31 cellular contexts compared by ENCODE assay signal in the genomic region with DNA sequence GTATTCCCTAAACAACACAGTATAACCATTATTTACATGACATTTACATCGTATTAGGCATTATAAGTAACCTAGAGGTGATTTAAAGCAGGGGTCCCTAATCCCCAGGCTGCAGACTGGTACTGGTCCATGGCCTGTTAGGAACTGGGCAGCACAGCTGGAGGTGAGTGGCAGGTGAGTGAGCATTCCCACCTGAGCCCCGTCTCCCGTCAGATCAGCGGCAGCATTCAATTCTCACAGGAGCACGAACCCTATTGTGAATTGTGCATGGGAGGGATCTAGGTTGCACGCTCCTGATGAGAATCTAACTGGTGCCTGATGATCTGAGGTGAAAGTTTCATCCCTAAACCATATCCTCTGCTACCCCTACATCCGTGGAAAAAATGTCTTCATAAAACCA.
"Had no signal": no experiment of that assay in that cellular context is flagged by ENCODE, and none has a peak within 500 bp of the region (broad histone marks: within the 10 kb centered on the region; RNA-seq: fewer than 3 reads in every experiment).

No MANE protein-coding gene starts in this region.

- H3K9me3 Mint-ChIP-seq: activated CD4-positive, alpha-beta memory T cell treated with anti-CD3 and anti-CD28 coated beads, Interleukin-2, amount 10 ng/mL, durations not matched to agents 7 days and 5 days; activated CD4-positive, alpha-beta T cell treated with anti-CD3 and anti-CD28 coated beads, Interleukin-2, amount 10 ng/mL, durations not matched to agents 24 days and 14 days; effector memory CD8-positive, alpha-beta T cell; mesothelial cell of epicardium; nephron progenitor cell; stimulated activated naive B cell treated with anti-CD40 and anti-IgM and Interleukin-4, amounts not matched to agents 10 μg/mL and 1 μg/mL and 100 μg/mL, for 72 hours; T-helper 1 cell treated with Interleukin-12 subunit alpha and Interleukin-12 subunit beta and Interleukin-4 antibody, amounts not matched to agents 30 μg/mL and 1 μg/mL, for 36 hours had no signal

- H3K36me3 Mint-ChIP-seq: mesothelial cell of epicardium; naive B cell; stimulated activated naive B cell treated with anti-CD40 and anti-IgM and Interleukin-4, amounts not matched to agents 10 μg/mL and 1 μg/mL and 100 μg/mL, for 72 hours had no signal

- H3K27ac ChIP-seq: colonic mucosa, dorsolateral prefrontal cortex, neutrophil, ovary, right lobe of liver, suprapubic skin, tibial nerve, uterus, VCaP had no signal

- H3K4me1 Mint-ChIP-seq: activated CD4-positive, alpha-beta memory T cell treated with anti-CD3 and anti-CD28 coated beads, Interleukin-2, amount 10 ng/mL, durations not matched to agents 7 days and 5 days; activated CD4-positive, alpha-beta T cell treated with anti-CD3 and anti-CD28 coated beads, Interleukin-2, amount 10 ng/mL, durations not matched to agents 24 days and 14 days; mesothelial cell of epicardium; naive B cell had no signal

- H3K27me3 Mint-ChIP-seq: activated CD4-positive, alpha-beta memory T cell treated with anti-CD3 and anti-CD28 coated beads, Interleukin-2, amount 10 ng/mL, durations not matched to agents 7 days and 5 days; activated CD4-positive, alpha-beta T cell treated with anti-CD3 and anti-CD28 coated beads, Interleukin-2, amount 10 ng/mL, durations not matched to agents 24 days and 14 days; activated naive CD8-positive, alpha-beta T cell; effector memory CD8-positive, alpha-beta T cell; progenitor cell of endocrine pancreas had no signal

- H3K4me1 ChIP-seq: colonic mucosa, right lobe of liver, suprapubic skin, tibial nerve, uterus had no signal

- H3K36me3 ChIP-seq: colonic mucosa, neutrophil, ovary, right lobe of liver, uterus had no signal

- ATAC-seq: effector memory CD8-positive, alpha-beta T cell; left colon; right lobe of liver; stimulated activated naive B cell treated with anti-CD40 and anti-IgM and Interleukin-4, amounts not matched to agents 10 μg/mL and 1 μg/mL and 100 μg/mL, for 72 hours had no signal

- H3K27ac Mint-ChIP-seq: activated CD4-positive, alpha-beta memory T cell treated with anti-CD3 and anti-CD28 coated beads, Interleukin-2, amount 10 ng/mL, durations not matched to agents 7 days and 5 days; activated CD4-positive, alpha-beta T cell treated with anti-CD3 and anti-CD28 coated beads, Interleukin-2, amount 10 ng/mL, durations not matched to agents 24 days and 14 days; activated naive CD8-positive, alpha-beta T cell; effector memory CD8-positive, alpha-beta T cell; mesothelial cell of epicardium; naive B cell; nephron progenitor cell; progenitor cell of endocrine pancreas; stimulated activated naive B cell treated with anti-CD40 and anti-IgM and Interleukin-4, amounts not matched to agents 10 μg/mL and 1 μg/mL and 100 μg/mL, for 72 hours; T-helper 1 cell treated with Interleukin-12 subunit alpha and Interleukin-12 subunit beta and Interleukin-4 antibody, amounts not matched to agents 30 μg/mL and 1 μg/mL, for 36 hours had no signal

- H3K4me3 Mint-ChIP-seq: activated CD4-positive, alpha-beta memory T cell treated with anti-CD3 and anti-CD28 coated beads, Interleukin-2, amount 10 ng/mL, durations not matched to agents 7 days and 5 days; activated CD4-positive, alpha-beta T cell treated with anti-CD3 and anti-CD28 coated beads, Interleukin-2, amount 10 ng/mL, durations not matched to agents 24 days and 14 days; activated naive CD8-positive, alpha-beta T cell; effector memory CD8-positive, alpha-beta T cell; mesothelial cell of epicardium; naive B cell; nephron progenitor cell; stimulated activated naive B cell treated with anti-CD40 and anti-IgM and Interleukin-4, amounts not matched to agents 10 μg/mL and 1 μg/mL and 100 μg/mL, for 72 hours; T-helper 1 cell treated with Interleukin-12 subunit alpha and Interleukin-12 subunit beta and Interleukin-4 antibody, amounts not matched to agents 30 μg/mL and 1 μg/mL, for 36 hours had no signal

- H3K4me3 ChIP-seq: colonic mucosa, dorsolateral prefrontal cortex, ovary, right lobe of liver, suprapubic skin, tibial nerve, uterus had no signal

- H3K9me3 ChIP-seq: colonic mucosa, neutrophil, ovary, right lobe of liver, SK-N-SH, suprapubic skin, tibial nerve, uterus had no signal

- DNase-seq: activated CD4-positive, alpha-beta memory T cell treated with anti-CD3 and anti-CD28 coated beads, Interleukin-2, amount 10 ng/mL, durations not matched to agents 7 days and 5 days; activated CD4-positive, alpha-beta T cell treated with anti-CD3 and anti-CD28 coated beads, Interleukin-2, amount 10 ng/mL, durations not matched to agents 24 days and 14 days; activated gamma-delta T cell; activated T-cell treated with anti-CD3 and anti-CD28 coated beads, Interleukin-2, amount 50 U/mL, for 1 hour; anterior cingulate cortex; colonic mucosa; effector memory CD8-positive, alpha-beta T cell; hippocampal formation; kidney; left colon; naive B cell; nephron progenitor cell; ovary; SK-N-SH; small intestine; stimulated activated CD4-positive, alpha-beta T cell treated with anti-CD3 and anti-CD28 coated beads, Interleukin-15, amount 100 ng/mL, for 24 hours; stimulated activated CD4-positive, alpha-beta T cell treated with anti-CD3 and anti-CD28 coated beads, Interleukin-2, amount 100 ng/mL, for 24 hours; stimulated activated naive B cell treated with anti-CD40 and anti-IgM and Interleukin-4, amounts not matched to agents 10 μg/mL and 1 μg/mL and 100 μg/mL, for 72 hours; SW 1271; T-helper 9 cell; uterus had no signal

- H3K27me3 ChIP-seq: colonic mucosa, neutrophil, ovary, right lobe of liver, suprapubic skin, tibial nerve, uterus had no signal
